In genomic region chr21:25457411-25457810, GRCh38 we compare ENCODE assay signal across 8 cellular contexts.
DNase-seq lines count a peak whose midpoint lies in the region; ATAC-seq lines count a peak whose summit lies in the region.

No MANE protein-coding gene starts in this region.

- DNase-seq in AG08395 (ENCODE audit: low spot score), result peak; percentile 57
- peak; percentile 16 for DNase-seq in SKM-1 (lab: John Stamatoyannopoulos, UW; ENCODE audit: unreplicated experiment)
- peak; percentile 71 for DNase-seq in foreskin melanocyte
- DNase-seq in NCI-H1105 treated with DMSO at 0.1 percent for 48 hours (lab: John Stamatoyannopoulos, UW), result no peak
- DNase-seq in NCI-H82 treated with DMSO at 0.1 percent for 48 hours (lab: John Stamatoyannopoulos, UW; ENCODE audit: unreplicated experiment), result no peak
- no peak for DNase-seq in SK-N-DZ (ENCODE audit: low spot score)

- ATAC-seq in GM18907 (IDR thresholded peaks at IDR 0.05; ENCODE audit: unreplicated experiment), result peak; percentile 66
- peak; percentile 56 for ATAC-seq in HG03097 (IDR thresholded peaks at IDR 0.05; ENCODE audit: low FRiP score, unreplicated experiment)

Comparison
In these comparisons a context has a peak if more than half of its experiments do, and no peak if none do; other contexts are left out.
1. DNase-seq: peak in AG08395 (single experiment), SKM-1 (single experiment) and foreskin melanocyte (single experiment); none in NCI-H1105 treated with DMSO at 0.1 percent for 48 hours (single experiment), NCI-H82 treated with DMSO at 0.1 percent for 48 hours (single experiment) and SK-N-DZ (single experiment).